Comparison of ENCODE assay signal across 20 cellular contexts in the genomic region with DNA sequence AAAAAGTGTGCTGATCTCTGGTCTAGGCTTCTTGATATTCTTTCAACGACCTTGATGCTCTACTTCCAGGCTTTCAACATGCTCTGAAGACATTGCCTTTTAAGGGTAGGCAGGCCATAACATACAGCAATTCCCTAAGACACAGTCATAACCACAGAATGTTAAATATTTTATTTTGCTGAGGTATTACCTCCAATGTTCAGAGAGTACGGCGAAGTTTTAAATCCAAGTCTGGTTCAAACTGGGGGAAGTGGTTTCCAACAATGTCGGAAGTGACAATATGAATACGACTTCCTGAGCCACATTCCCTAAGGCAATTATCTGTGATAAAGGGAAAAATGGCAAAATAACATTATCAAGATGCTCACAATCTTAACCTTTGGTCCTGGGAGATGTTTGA.
DNase-seq lines count a peak whose midpoint lies in the region; ATAC-seq, FAIRE-seq and TF ChIP-seq lines count a peak whose summit lies in the region.
"Had no signal": no experiment of that assay in that cellular context is flagged by ENCODE, and none has a peak within 500 bp of the region (broad histone marks: within the 10 kb centered on the region; RNA-seq: fewer than 3 reads in every experiment).

No MANE protein-coding gene starts in this region.

- no peaks in the 10 kb centered on the region for H4K20me1 ChIP-seq in astrocyte (ENCODE audit: insufficient read depth, low read length)

- H3K27me3 Mint-ChIP-seq in MCF 10A (ENCODE audit: insufficient read depth, unreplicated experiment) (no peaks in the 10 kb centered on the region), astrocyte (ENCODE audit: low read depth, unreplicated experiment) (no peaks in the 10 kb centered on the region)
- H3K27me3 Mint-ChIP-seq: activated naive CD8-positive, alpha-beta T cell; stimulated activated memory B cell treated with anti-CD40 and anti-IgM and Interleukin-4, amounts not matched to agents 10 μg/mL and 1 μg/mL and 100 μg/mL, for 72 hours; type B pancreatic cell had no signal

- H3K27ac Mint-ChIP-seq in MCF 10A (ENCODE audit: low read depth, unreplicated experiment) (peak overlapping the region; percentile 97), astrocyte (ENCODE audit: unreplicated experiment) (peak overlapping the region; percentile 98)
- H3K27ac Mint-ChIP-seq: activated naive CD8-positive, alpha-beta T cell; stimulated activated memory B cell treated with anti-CD40 and anti-IgM and Interleukin-4, amounts not matched to agents 10 μg/mL and 1 μg/mL and 100 μg/mL, for 72 hours; type B pancreatic cell had no signal

- CTCF ChIA-PET in MCF 10A (lab: Yijun Ruan, JAX) = no interaction called here

- H3K4me1 Mint-ChIP-seq in MCF 10A (ENCODE audit: insufficient read depth, unreplicated experiment) (peaks cover 17% of the 10 kb centered on the region), astrocyte (ENCODE audit: low read depth, unreplicated experiment) (peaks cover 29% of the 10 kb centered on the region)
- H3K4me1 Mint-ChIP-seq: stimulated activated memory B cell treated with anti-CD40 and anti-IgM and Interleukin-4, amounts not matched to agents 10 μg/mL and 1 μg/mL and 100 μg/mL, for 72 hours had no signal

- H3K79me2 ChIP-seq in astrocyte (ENCODE audit: insufficient read depth, low read length) = no peaks in the 10 kb centered on the region

- no peak overlapping the region for H3K27ac ChIP-seq in breast epithelium
- peak overlapping the region; percentile 67 for H3K27ac ChIP-seq in astrocyte (ENCODE audit: low read depth, low read length)
- no peak overlapping the region for H3K27ac ChIP-seq in coronary artery
- H3K27ac ChIP-seq: 22Rv1, esophagus squamous epithelium, sigmoid colon had no signal

- H3K27me3 ChIP-seq in breast epithelium (no peaks in the 10 kb centered on the region), astrocyte (ENCODE audit: insufficient read depth, low read length) (no peaks in the 10 kb centered on the region)
- H3K27me3 ChIP-seq: esophagus squamous epithelium, sigmoid colon had no signal

- ATAC-seq in GM18873 (IDR thresholded peaks at IDR 0.05; ENCODE audit: low FRiP score, unreplicated experiment) = no peak
- ATAC-seq in HG02610 (IDR thresholded peaks at IDR 0.05; ENCODE audit: unreplicated experiment) = no peak
- ATAC-seq: stimulated activated memory B cell treated with anti-CD40 and anti-IgM and Interleukin-4, amounts not matched to agents 10 μg/mL and 1 μg/mL and 100 μg/mL, for 72 hours had no signal

- no peaks in the 10 kb centered on the region for H3K36me3 ChIP-seq in breast epithelium
- H3K36me3 ChIP-seq in astrocyte (ENCODE audit: insufficient read depth, low read length) = no peaks in the 10 kb centered on the region
- H3K36me3 ChIP-seq: esophagus squamous epithelium, sigmoid colon had no signal

- intact Hi-C loops in MCF 10A (cut with micrococcal nuclease) (loop anchor here (5.0 kb wide), 1 partner anchor 35 kb away; no protein-coding TSS in a partner anchor), breast epithelium (cut with DNase I; ENCODE audit: low total_unique reads) (no loop called here)

- H3K36me3 Mint-ChIP-seq in MCF 10A (ENCODE audit: insufficient read depth, unreplicated experiment) = no peaks in the 10 kb centered on the region
- no peaks in the 10 kb centered on the region for H3K36me3 Mint-ChIP-seq in astrocyte (ENCODE audit: low read depth, unreplicated experiment)
- H3K36me3 Mint-ChIP-seq: activated naive CD8-positive, alpha-beta T cell; stimulated activated memory B cell treated with anti-CD40 and anti-IgM and Interleukin-4, amounts not matched to agents 10 μg/mL and 1 μg/mL and 100 μg/mL, for 72 hours; type B pancreatic cell had no signal

- FAIRE-seq in astrocyte (lab: Jason Lieb, UNC) (peak; percentile 89), urothelium cell line (lab: Jason Lieb, UNC) (no peak)
- FAIRE-seq: GM18507 had no signal

- H3K9ac ChIP-seq in astrocyte (ENCODE audit: low read length) = no peak overlapping the region

- H3K9me3 ChIP-seq in breast epithelium (no peaks in the 10 kb centered on the region), astrocyte (ENCODE audit: insufficient read depth, low read depth, low read length) (no peaks in the 10 kb centered on the region)
- H3K9me3 ChIP-seq: esophagus squamous epithelium, sigmoid colon had no signal

- H3K4me1 ChIP-seq in breast epithelium (no peaks in the 10 kb centered on the region), astrocyte (ENCODE audit: insufficient read depth, low read length) (peaks cover 17% of the 10 kb centered on the region)
- H3K4me1 ChIP-seq: esophagus squamous epithelium, sigmoid colon had no signal

- H3K9me3 Mint-ChIP-seq in MCF 10A (ENCODE audit: unreplicated experiment) (peaks cover 4% of the 10 kb centered on the region), astrocyte (ENCODE audit: unreplicated experiment) (no peaks in the 10 kb centered on the region)
- H3K9me3 Mint-ChIP-seq: type B pancreatic cell had no signal

- DNase-seq in MCF 10A (ENCODE audit: unreplicated experiment) (peak; percentile 51), breast epithelium (ENCODE audit: low spot score in 2 of 2) (no peak), astrocyte (ENCODE audit: low read depth) (peak; percentile 95), fibroblast of villous mesenchyme (ENCODE audit: low read depth) (peak; percentile 73), urothelium cell line (ENCODE audit: low spot score) (peak; percentile 1), coronary artery (ENCODE audit: low spot score) (no peak)
- DNase-seq: activated CD4-positive, CD25-positive, alpha-beta regulatory T cell; activated CD8-positive, alpha-beta memory T cell treated with anti-CD3 and anti-CD28 coated beads, Interleukin-2, amount 50 U/mL, for 48 hours; dermis blood vessel endothelial cell; esophagus squamous epithelium; NCI-H1105 treated with DMSO at 0.1 percent for 48 hours; NCI-H446; sigmoid colon had no signal

- POLR2A ChIA-PET in MCF 10A (lab: Yijun Ruan, JAX) = interaction anchor here (0.9 kb wide), 1 partner anchor 9 kb away, joined by 3 read pairs; no protein-coding TSS in a partner anchor

- TF ChIP-seq POLR2A in breast epithelium (IDR thresholded peaks at IDR 0.05) = no peak

- H3K4me3 ChIP-seq in breast epithelium = no peak overlapping the region
- no peak overlapping the region for H3K4me3 ChIP-seq in astrocyte (ENCODE audit: insufficient read depth, low read depth, low read length)
- no peak overlapping the region for H3K4me3 ChIP-seq in fibroblast of villous mesenchyme (ENCODE audit: low read depth, low read length)
- H3K4me3 ChIP-seq in coronary artery = no peak overlapping the region
- H3K4me3 ChIP-seq: esophagus squamous epithelium, sigmoid colon had no signal

- TF ChIP-seq CTCF in MCF 10A (IDR thresholded peaks at IDR 0.05; ENCODE audit: unreplicated experiment) = no peak
- no peak for TF ChIP-seq CTCF in breast epithelium (IDR thresholded peaks at IDR 0.05)
- TF ChIP-seq CTCF in astrocyte (IDR thresholded peaks at IDR 0.05; ENCODE audit: insufficient read depth, low read depth, low read length) = no peak
- no peak for TF ChIP-seq CTCF in fibroblast of villous mesenchyme (IDR thresholded peaks at IDR 0.05; ENCODE audit: insufficient read depth, low read depth, low read length)
- TF ChIP-seq CTCF in coronary artery (IDR thresholded peaks at IDR 0.05) = no peak

- peak overlapping the region; percentile 53 for H2AFZ ChIP-seq in astrocyte (ENCODE audit: low read depth, low read length)

- no TSS peak for BruUV-seq in MCF 10A (replicated peaks; lab: Mats Ljungman, UMichigan)

- no peak overlapping the region for H3K4me3 Mint-ChIP-seq in MCF 10A (ENCODE audit: unreplicated experiment)
- H3K4me3 Mint-ChIP-seq in astrocyte (ENCODE audit: unreplicated experiment) = no peak overlapping the region
- H3K4me3 Mint-ChIP-seq: activated naive CD8-positive, alpha-beta T cell; stimulated activated memory B cell treated with anti-CD40 and anti-IgM and Interleukin-4, amounts not matched to agents 10 μg/mL and 1 μg/mL and 100 μg/mL, for 72 hours; type B pancreatic cell had no signal

- no peak overlapping the region for H3K4me2 ChIP-seq in astrocyte (ENCODE audit: low read length)

Comparison
In these comparisons a context has a peak if more than half of its experiments do, and no peak if none do; other contexts are left out.
1. DNase-seq: peak in MCF 10A (single experiment), astrocyte (single experiment), fibroblast of villous mesenchyme (single experiment) and urothelium cell line (single experiment); none in breast epithelium (0 of 2) and coronary artery (single experiment).